ENCODE assay signal across 8 cellular contexts in genomic region chr4:139229534-139230039, GRCh38. TPM values are rescaled to one million over a fixed set of nuclear protein-coding genes. Genes with fewer than 3 reads are reported as not detected.
A peak's percentile ranks its signal among the peaks of the same experiment; 100 is the strongest.
DNase-seq lines count a peak whose midpoint lies in the region; ATAC-seq and TF ChIP-seq lines count a peak whose summit lies in the region.

No MANE protein-coding gene starts in this region.

- H3K9me3 ChIP-seq in spleen, result no peaks in the 10 kb centered on the region

- 32 to 37% (median 33%) methylated on average over 3 of the region's 3 CpGs for WGBS in spleen, 5 donors

- H3K36me3 ChIP-seq in spleen, result no peaks in the 10 kb centered on the region

- H3K4me3 ChIP-seq in spleen, result no peak overlapping the region

- no peak for TF ChIP-seq POLR2A in spleen (IDR thresholded peaks at IDR 0.05)

- no peaks in the 10 kb centered on the region for H3K27me3 ChIP-seq in spleen (replicated peaks in 1 of 7)

- peaks cover 0 to 12% (median 0%) of the 10 kb centered on the region in 6 donors for H3K4me1 ChIP-seq in spleen

- intact Hi-C loops in spleen (cut with DNase I; ENCODE audit: low total_unique reads), result loop anchor here (5.0 kb wide), 1 partner anchor 68 kb away; no protein-coding TSS in a partner anchor

- DNase-seq in NCI-H2107 treated with DMSO at 0.1 percent for 48 hours (lab: John Stamatoyannopoulos, UW; ENCODE audit: unreplicated experiment) (peak; percentile 18), NCI-H2107 (lab: John Stamatoyannopoulos, UW) (no peak), NCI-H146 (lab: John Stamatoyannopoulos, UW) (peak; percentile 47), amniotic stem cell (lab: John Stamatoyannopoulos, UW) (peak; percentile 47), hepatic stellate cell (ENCODE audit: low spot score) (peak; percentile 39), spleen (no peak)

- H3K27ac ChIP-seq in spleen, result no peak overlapping the region

- ATAC-seq in GM21619 (IDR thresholded peaks at IDR 0.05; ENCODE audit: unreplicated experiment), result peak; percentile 79
- ATAC-seq in HG03097 (IDR thresholded peaks at IDR 0.05; ENCODE audit: low FRiP score, unreplicated experiment), result no peak

- peak; percentile 37 to 76 (median 66) for TF ChIP-seq CTCF in spleen (IDR thresholded peaks at IDR 0.05 in 8 of 11, conservative IDR thresholded peaks at IDR 0.05 in 3 of 11)

RNA-seq across cellular contexts. Expression of gene MGARP, which starts 50.4 kb away (rescaled TPM):
- 1 to 10 TPM in 2 of 7 donors, under 1 TPM in 4, not detected in 1; 0.20 to 1.7 (median 0.48) TPM for total RNA-seq in spleen
- under 1 TPM; 0.28 to 0.54 (median 0.50) TPM for polyA plus RNA-seq in spleen

RNA-seq across cellular contexts. Expression of gene ELF2, which starts 52.6 kb away (rescaled TPM):
- 10 to 100 TPM; 57.8 to 85.8 (median 69.1) TPM for total RNA-seq in spleen
- polyA plus RNA-seq in spleen, result 10 to 100 TPM; 13.0 to 14.7 (median 13.9) TPM

Comparison
In these comparisons a context has a peak if more than half of its experiments do, and no peak if none do; other contexts are left out.
1. DNase-seq: peak in NCI-H2107 treated with DMSO at 0.1 percent for 48 hours (single experiment), NCI-H146 (single experiment), amniotic stem cell (single experiment) and hepatic stellate cell (single experiment); none in NCI-H2107 (single experiment) and spleen (single experiment).